ENCODE assay signal across 9 cellular contexts in genomic region chr12:124125472-124125871, GRCh38.
A peak's percentile ranks its signal among the peaks of the same experiment; 100 is the strongest.
DNase-seq lines count a peak whose midpoint lies in the region; ATAC-seq, FAIRE-seq and TF ChIP-seq lines count a peak whose summit lies in the region.
"Had no signal": no experiment of that assay in that cellular context is flagged by ENCODE, and none has a peak within 500 bp of the region (broad histone marks: within the 10 kb centered on the region; RNA-seq: fewer than 3 reads in every experiment).

No MANE protein-coding gene starts in this region.

- H4K20me1 ChIP-seq in H1 (replicated peaks in 1 of 2; ENCODE audit: control insufficient read depth in 1 of 2, insufficient read depth in 2 of 2, low read length in 2 of 2): no peaks in the 10 kb centered on the region

- H3K56ac ChIP-seq in H1 (replicated peaks; ENCODE audit: insufficient read length, low read depth, low read length): no peak overlapping the region

- no peak for TF ChIP-seq POLR2A in H1 (IDR thresholded peaks at IDR 0.05; ENCODE audit: control extremely low read depth in 1 of 2, low read depth in 2 of 2, low read length in 2 of 2)

- ATAC-seq in GM18867 (IDR thresholded peaks at IDR 0.05; ENCODE audit: unreplicated experiment) (peak; percentile 76), heart right ventricle (no peak)

- H3K14ac ChIP-seq in H1 (ENCODE audit: insufficient read length): no peak overlapping the region

- TF ChIP-seq RAD21 in H1 (IDR thresholded peaks at IDR 0.05 in 1 of 2, conservative IDR thresholded peaks at IDR 0.05 in 1 of 2; ENCODE audit: low read depth in 2 of 2, low read length in 2 of 2): no peak

- H3K4me1 ChIP-seq in H1 (replicated peaks in 1 of 4; ENCODE audit: control insufficient read depth in 3 of 4, insufficient read depth in 4 of 4, low read length in 3 of 4) (peaks cover 0 to 8% (median 1%) of the 10 kb centered on the region in 4 experiments; a peak in 4 of 7 replicates), heart right ventricle (no peaks in the 10 kb centered on the region)

- no peaks in the 10 kb centered on the region for H3K9me3 ChIP-seq in H1 (ENCODE audit: insufficient read depth in 2 of 2, low read depth in 1 of 2, low read length in 1 of 2)
- H3K9me3 ChIP-seq in heart right ventricle: no peaks in the 10 kb centered on the region
- H3K9me3 ChIP-seq: esophagus squamous epithelium had no signal

- peak overlapping the region; percentile 82 for H3K4ac ChIP-seq in H1 (replicated peaks; ENCODE audit: insufficient read length, low read depth, low read length)

- no peaks in the 10 kb centered on the region for H3K79me1 ChIP-seq in H1 (ENCODE audit: low read depth, low read length)

- intact Hi-C loops in heart right ventricle (cut with DNase I) (no loop called here), posterior cingulate gyrus (cut with DNase I) (no loop called here)

- H2BK20ac ChIP-seq in H1 (ENCODE audit: low read length): no peak overlapping the region

- no peak overlapping the region for H2BK15ac ChIP-seq in H1 (ENCODE audit: low read length)

- H3K23me2 ChIP-seq in H1 (ENCODE audit: low read depth, low read length): no peaks in the 10 kb centered on the region

- H3K23ac ChIP-seq in H1 (ENCODE audit: insufficient read length): no peak overlapping the region

- CTCF ChIA-PET in H1 (lab: Charles Lee; ENCODE audit: partially characterized antibody): interaction anchor here (1.0 kb wide), 1 partner anchor 89 kb away, joined by 3 read pairs; no protein-coding TSS in a partner anchor

- DNase-seq in H7: peak; percentile 8
- peak; percentile 45 for DNase-seq in NCI-H1105 (lab: John Stamatoyannopoulos, UW)
- no peak for DNase-seq in H1 (ENCODE audit: low read depth in 1 of 2, low spot score in 2 of 2)
- no peak for DNase-seq in heart right ventricle
- no peak for DNase-seq in posterior cingulate gyrus
- no peak for DNase-seq in medulla oblongata (ENCODE audit: extremely low spot score)
- no peak for DNase-seq in activated CD8-positive, alpha-beta memory T cell treated with anti-CD3 and anti-CD28 coated beads, Interleukin-2, amount 50 U/mL, for 4 hours
- DNase-seq: esophagus squamous epithelium had no signal

- H3K27me3 ChIP-seq in H7 (ENCODE audit: control insufficient read depth, insufficient read depth, low read length) (no peaks in the 10 kb centered on the region), H1 (replicated peaks in 1 of 4; ENCODE audit: control insufficient read depth in 3 of 4, extremely low read depth in 1 of 4, insufficient read depth in 3 of 4, low read length in 3 of 4) (no peaks in the 10 kb centered on the region; a peak in 1 of 7 replicates), heart right ventricle (peaks cover 0 to 22% (median 5%) of the 10 kb centered on the region in 7 donors)

- H3K18ac ChIP-seq in H1 (ENCODE audit: extremely low read depth, low read length): no peak overlapping the region

- H2AK5ac ChIP-seq in H1 (ENCODE audit: low read depth, low read length): no peak overlapping the region

- H3K36me3 ChIP-seq in H7 (replicated peaks; ENCODE audit: control insufficient read depth, insufficient read depth, low read length) (no peaks in the 10 kb centered on the region), H1 (ENCODE audit: control insufficient read depth in 2 of 4, insufficient read depth in 4 of 4, low read length in 3 of 4) (no peaks in the 10 kb centered on the region; a peak in 1 of 8 replicates), heart right ventricle (no peaks in the 10 kb centered on the region)
- H3K36me3 ChIP-seq: esophagus squamous epithelium had no signal

- WGBS in H1 (ENCODE audit: extremely low coverage in 1 of 2, insufficient coverage in 1 of 2, insufficient read length in 1 of 2, insufficient replicate concordance in 2 of 2, low coverage in 1 of 2, low lambda C conversion rate in 2 of 2, missing lambda C conversion rate in 1 of 2), 2 experiments: 80% methylated on average over 7 of the region's 7 CpGs; no CpG with 5 or more reads in 1 of the 2 experiments
- WGBS in heart right ventricle, 2 donors: 68 to 76% methylated on average over 7 of the region's 7 CpGs

- peak overlapping the region; percentile 44 for H4K91ac ChIP-seq in H1 (replicated peaks; ENCODE audit: insufficient read length, low read length)

- no peaks in the 10 kb centered on the region for H3K79me2 ChIP-seq in H1 (ENCODE audit: control insufficient read depth in 1 of 2, insufficient read depth in 2 of 2, low read length in 2 of 2)

- TF ChIP-seq CTCF in H1 (IDR thresholded peaks at IDR 0.05; ENCODE audit: control extremely low read depth in 1 of 3, insufficient read depth in 1 of 3, low read depth in 1 of 3, low read length in 3 of 3): no peak
- TF ChIP-seq CTCF in heart right ventricle (IDR thresholded peaks at IDR 0.05): no peak

- H3K27ac ChIP-seq in H1 (ENCODE audit: low read depth, low read length) (no peak overlapping the region), heart right ventricle (no peak overlapping the region)
- H3K27ac ChIP-seq: esophagus squamous epithelium had no signal

- H3K9ac ChIP-seq in H1 (replicated peaks in 1 of 4; ENCODE audit: extremely low read depth in 1 of 4, low read depth in 3 of 4, low read length in 3 of 4): no peak overlapping the region

- FAIRE-seq in H1 (lab: Jason Lieb, UNC): no peak

- H2BK12ac ChIP-seq in H1 (ENCODE audit: low read depth, low read length): peak overlapping the region; percentile 90; the same call in 1 of the 2 replicates

- H4K8ac ChIP-seq in H1 (ENCODE audit: extremely low read depth, insufficient read depth, low read length): no peak overlapping the region; the same call in 1 of the 2 replicates

- POLR2A ChIA-PET in H1 (lab: Charles Lee; ENCODE audit: partially characterized antibody): interaction anchor here (1.2 kb wide), 1 partner anchor 15 kb away, joined by 4 read pairs; no protein-coding TSS in a partner anchor

- H3K4me3 ChIP-seq in H7 (ENCODE audit: insufficient read depth, low read depth, low read length): no peak overlapping the region
- H3K4me3 ChIP-seq in H1 (ENCODE audit: extremely low read depth in 1 of 4, insufficient read depth in 2 of 4, low read depth in 3 of 4, low read length in 4 of 4): no peak overlapping the region
- H3K4me3 ChIP-seq in heart right ventricle: no peak overlapping the region
- H3K4me3 ChIP-seq: esophagus squamous epithelium had no signal

- H2AFZ ChIP-seq in H1 (ENCODE audit: low read length): no peak overlapping the region

- H4K5ac ChIP-seq in H1 (ENCODE audit: insufficient read length, low read depth, low read length): no peak overlapping the region

- no peak for TF ChIP-seq EP300 in H1 (IDR thresholded peaks at IDR 0.05; ENCODE audit: borderline replicate concordance in 1 of 2, low read depth in 2 of 2, low read length in 2 of 2)

- no peak overlapping the region for H3K4me2 ChIP-seq in H1 (ENCODE audit: insufficient read depth in 1 of 2, low read depth in 2 of 2, low read length in 2 of 2)

- peak overlapping the region; percentile 77; the same call in 1 of the 2 replicates for H2BK5ac ChIP-seq in H1 (ENCODE audit: low read depth, low read length)

- H2BK120ac ChIP-seq in H1 (replicated peaks; ENCODE audit: low read depth, low read length): peak overlapping the region; percentile 28

TF ChIP-seq in H1, 55 proteins besides CTCF, POLR2A, EP300 and RAD21 (continues in another document):
- TF ChIP-seq RNF2 (IDR thresholded peaks at IDR 0.05; ENCODE audit: borderline replicate concordance, low read depth, low read length, missing control alignments, poor library complexity, severe bottlenecking): no peak
- no peak for TF ChIP-seq CREB1 (IDR thresholded peaks at IDR 0.05)
- TF ChIP-seq TCF12 (IDR thresholded peaks at IDR 0.05; ENCODE audit: low read depth, low read length): no peak
- TF ChIP-seq KDM5A (IDR thresholded peaks at IDR 0.05; ENCODE audit: low read length): no peak
- no peak for TF ChIP-seq BCL11A (IDR thresholded peaks at IDR 0.05; ENCODE audit: low read depth in 2 of 2, low read length in 2 of 2)
- no peak for TF ChIP-seq BACH1 (IDR thresholded peaks at IDR 0.05; ENCODE audit: low read length)
- no peak for TF ChIP-seq SUZ12 (IDR thresholded peaks at IDR 0.05; ENCODE audit: low read length)
- TF ChIP-seq RBBP5 (IDR thresholded peaks at IDR 0.05; ENCODE audit: borderline replicate concordance, low read depth, low read length): no peak
- no peak for TF ChIP-seq JUND (IDR thresholded peaks at IDR 0.05; ENCODE audit: low read length)
- TF ChIP-seq JUN (IDR thresholded peaks at IDR 0.05; ENCODE audit: low read depth, low read length): no peak
- TF ChIP-seq YY1 (IDR thresholded peaks at IDR 0.05; ENCODE audit: low read depth, low read length): no peak
- no peak for TF ChIP-seq TBP (IDR thresholded peaks at IDR 0.05; ENCODE audit: low read depth, low read length)
- TF ChIP-seq POLR2AphosphoS5 (IDR thresholded peaks at IDR 0.05; ENCODE audit: low read depth, low read length): no peak

Comparison
In these comparisons a context has a peak if more than half of its experiments do, and no peak if none do; other contexts are left out.
1. DNase-seq: peak in H7 (single experiment) and NCI-H1105 (single experiment); none in H1 (0 of 2), heart right ventricle (0 of 2), posterior cingulate gyrus (0 of 10), medulla oblongata (single experiment) and activated CD8-positive, alpha-beta memory T cell treated with anti-CD3 and anti-CD28 coated beads, Interleukin-2, amount 50 U/mL, for 4 hours (single experiment).